In genomic region chr12:70971395-70971794, GRCh38 we compare ENCODE assay signal across 17 cellular contexts. TPM values are rescaled to one million over a fixed set of nuclear protein-coding genes. Genes with fewer than 3 reads are reported as not detected.
DNase-seq lines count a peak whose midpoint lies in the region; ATAC-seq, FAIRE-seq and TF ChIP-seq lines count a peak whose summit lies in the region.
"Had no signal": no experiment of that assay in that cellular context is flagged by ENCODE, and none has a peak within 500 bp of the region (broad histone marks: within the 10 kb centered on the region; RNA-seq: fewer than 3 reads in every experiment).

No MANE protein-coding gene starts in this region.

- no peak overlapping the region for H3K9ac ChIP-seq in H9 (ENCODE audit: extremely low read depth, insufficient read length, low read length)

- no peak overlapping the region for H4K91ac ChIP-seq in H9 (ENCODE audit: insufficient read length, low read depth, low read length)

- H2BK12ac ChIP-seq in H9 (ENCODE audit: insufficient read length, low read depth, low read length): no peak overlapping the region

- H2BK15ac ChIP-seq in H9 (ENCODE audit: low read depth, low read length): no peak overlapping the region

- no peak overlapping the region for H2BK5ac ChIP-seq in H9 (ENCODE audit: insufficient read length, low read length)

- H3K27me3 ChIP-seq in breast epithelium: no peaks in the 10 kb centered on the region
- H3K27me3 ChIP-seq in bronchial epithelial cell (ENCODE audit: control insufficient read depth, insufficient read depth, low read length): no peaks in the 10 kb centered on the region
- no peaks in the 10 kb centered on the region for H3K27me3 ChIP-seq in aorta (ENCODE audit: control insufficient read depth in 1 of 2, insufficient read depth in 2 of 2, low read length in 1 of 2)
- H3K27me3 ChIP-seq in H9 (ENCODE audit: insufficient read depth, low read length): no peaks in the 10 kb centered on the region

- no peak overlapping the region for H2BK20ac ChIP-seq in H9 (ENCODE audit: low read depth, low read length, poor library complexity, severe bottlenecking)

- TF ChIP-seq POLR2A in breast epithelium (IDR thresholded peaks at IDR 0.05): no peak

- CTCF ChIA-PET in MCF 10A (lab: Yijun Ruan, JAX): no interaction called here

- no peak overlapping the region for H3K18ac ChIP-seq in H9 (ENCODE audit: insufficient read length, low read depth, low read length)

- no peak overlapping the region for H3K56ac ChIP-seq in H9 (ENCODE audit: insufficient read length, low read depth, low read length)

- H2AFZ ChIP-seq in H9 (ENCODE audit: low read length): no peak overlapping the region

- TF ChIP-seq CTCF in MCF 10A (IDR thresholded peaks at IDR 0.05; ENCODE audit: unreplicated experiment) (no peak), breast epithelium (IDR thresholded peaks at IDR 0.05) (no peak), bronchial epithelial cell (IDR thresholded peaks at IDR 0.05; ENCODE audit: insufficient read depth, low read length, severe bottlenecking) (no peak), H9 (conservative IDR thresholded peaks at IDR 0.05) (no peak)

- H3K23me2 ChIP-seq in H9 (ENCODE audit: insufficient read length, low read depth, low read length, poor library complexity, severe bottlenecking): no peaks in the 10 kb centered on the region

- no peak overlapping the region for H4K8ac ChIP-seq in H9 (replicated peaks; ENCODE audit: insufficient read length, low read depth, low read length)

- H3K23ac ChIP-seq in H9 (ENCODE audit: insufficient read length, low read depth, low read length): no peak overlapping the region

- ATAC-seq in left cardiac atrium: peak; percentile 61 to 87
- ATAC-seq in aorta (ENCODE audit: low FRiP score): peak; percentile 81
- ATAC-seq in HG02852 (IDR thresholded peaks at IDR 0.05; ENCODE audit: unreplicated experiment): no peak
- ATAC-seq: HCT116; naive thymus-derived CD4-positive, alpha-beta T cell had no signal

- H3K4ac ChIP-seq in H9 (ENCODE audit: low read depth, low read length): no peak overlapping the region

- BruUV-seq in MCF 10A (replicated peaks; lab: Mats Ljungman, UMichigan): no TSS peak

- peak overlapping the region; percentile 30 for H3K4me3 Mint-ChIP-seq in MCF 10A (ENCODE audit: unreplicated experiment)
- no peak overlapping the region for H3K4me3 Mint-ChIP-seq in H9
- H3K4me3 Mint-ChIP-seq: CD4-positive, CD25-positive, alpha-beta regulatory T cell; naive thymus-derived CD4-positive, alpha-beta T cell had no signal

- no peak overlapping the region for H3K4me2 ChIP-seq in H9 (ENCODE audit: insufficient read depth, insufficient read length, low read length)

- WGBS in aorta, 2 donors: 2 to 13% methylated on average over 1 of the region's 1 CpG
- WGBS in H9 (ENCODE audit: extremely low coverage, insufficient read length, low lambda C conversion rate): no CpG with 5 or more reads among the region's 1 CpG

- no peak for FAIRE-seq in bronchial epithelial cell (lab: Jason Lieb, UNC)

- POLR2A ChIA-PET in MCF 10A (lab: Yijun Ruan, JAX): no interaction called here

- no peak overlapping the region for H3K14ac ChIP-seq in H9 (ENCODE audit: insufficient read depth, low read length)

- H3K36me3 ChIP-seq in breast epithelium: no peaks in the 10 kb centered on the region
- no peaks in the 10 kb centered on the region for H3K36me3 ChIP-seq in bronchial epithelial cell (ENCODE audit: control insufficient read depth, insufficient read depth, low read length)
- no peaks in the 10 kb centered on the region for H3K36me3 ChIP-seq in aorta (ENCODE audit: control insufficient read depth in 1 of 2, insufficient read depth in 2 of 2, low read length in 1 of 2)
- H3K36me3 ChIP-seq: WERI-Rb-1 had no signal

- H3K9me3 Mint-ChIP-seq in MCF 10A (ENCODE audit: unreplicated experiment): no peaks in the 10 kb centered on the region
- no peaks in the 10 kb centered on the region for H3K9me3 Mint-ChIP-seq in H9

- peak; percentile 35 for DNase-seq in MCF 10A (ENCODE audit: unreplicated experiment)
- no peak for DNase-seq in breast epithelium (ENCODE audit: low spot score in 2 of 2)
- peak; percentile 12 for DNase-seq in bronchial epithelial cell (ENCODE audit: low read depth)
- DNase-seq in left cardiac atrium: no peak
- DNase-seq in aorta: no peak
- DNase-seq in H9: no peak
- DNase-seq in activated CD4-positive, alpha-beta T cell treated with anti-CD3 and anti-CD28 coated beads for 48 hours: no peak
- DNase-seq: CD4-positive, CD25-positive, alpha-beta regulatory T cell; mammary epithelial cell; naive thymus-derived CD4-positive, alpha-beta T cell; NCI-H1417; WERI-Rb-1 had no signal

- H3K79me1 ChIP-seq in H9 (ENCODE audit: insufficient read depth, low read depth, low read length, poor library complexity, severe bottlenecking): no peaks in the 10 kb centered on the region

- peaks cover 11% of the 10 kb centered on the region for H3K4me1 Mint-ChIP-seq in MCF 10A (ENCODE audit: insufficient read depth, unreplicated experiment)
- peaks cover 1 to 2% of the 10 kb centered on the region in 2 experiments; a peak in 1 of 4 replicates for H3K4me1 Mint-ChIP-seq in H9
- H3K4me1 Mint-ChIP-seq: CD4-positive, CD25-positive, alpha-beta regulatory T cell; naive thymus-derived CD4-positive, alpha-beta T cell had no signal

- H3K4me1 ChIP-seq in breast epithelium: no peaks in the 10 kb centered on the region
- peaks cover 0 to 3% of the 10 kb centered on the region in 2 donors for H3K4me1 ChIP-seq in aorta (ENCODE audit: control insufficient read depth in 1 of 2, insufficient read depth in 2 of 2, low read length in 2 of 2)
- no peaks in the 10 kb centered on the region for H3K4me1 ChIP-seq in H9 (ENCODE audit: insufficient read depth, low read length)

- H3K27ac Mint-ChIP-seq in MCF 10A (ENCODE audit: low read depth, unreplicated experiment): peak overlapping the region; percentile 47
- H3K27ac Mint-ChIP-seq in H9: no peak overlapping the region
- H3K27ac Mint-ChIP-seq: CD4-positive, CD25-positive, alpha-beta regulatory T cell; naive thymus-derived CD4-positive, alpha-beta T cell had no signal

- H3K79me2 ChIP-seq in H9 (ENCODE audit: insufficient read depth, low read length): no peaks in the 10 kb centered on the region

- H3K9me3 ChIP-seq in breast epithelium: no peaks in the 10 kb centered on the region
- no peaks in the 10 kb centered on the region for H3K9me3 ChIP-seq in aorta (ENCODE audit: control insufficient read depth, low read length)
- H3K9me3 ChIP-seq in H9 (ENCODE audit: control insufficient read depth, low read depth, low read length): no peaks in the 10 kb centered on the region

- H3K4me3 ChIP-seq in breast epithelium (no peak overlapping the region), bronchial epithelial cell (ENCODE audit: low read depth, low read length) (no peak overlapping the region), aorta (ENCODE audit: low read length in 2 of 2) (no peak overlapping the region)

- H3K27me3 Mint-ChIP-seq in MCF 10A (ENCODE audit: insufficient read depth, unreplicated experiment): no peaks in the 10 kb centered on the region
- H3K27me3 Mint-ChIP-seq in H9 (ENCODE audit: low read depth): no peaks in the 10 kb centered on the region
- H3K27me3 Mint-ChIP-seq: CD4-positive, CD25-positive, alpha-beta regulatory T cell; naive thymus-derived CD4-positive, alpha-beta T cell had no signal

- no peaks in the 10 kb centered on the region for H4K20me1 ChIP-seq in H9 (ENCODE audit: control insufficient read depth, insufficient read depth, insufficient read length)

- H3K27ac ChIP-seq in breast epithelium (no peak overlapping the region), aorta (ENCODE audit: low read depth in 1 of 2, low read length in 2 of 2) (no peak overlapping the region), H9 (ENCODE audit: insufficient read length, low read depth, low read length) (no peak overlapping the region)
- H3K27ac ChIP-seq: 22Rv1, WERI-Rb-1 had no signal

- no peaks in the 10 kb centered on the region for H3K36me3 Mint-ChIP-seq in MCF 10A (ENCODE audit: insufficient read depth, unreplicated experiment)
- H3K36me3 Mint-ChIP-seq in H9 (ENCODE audit: insufficient read depth in 1 of 3, low read depth in 3 of 3): no peaks in the 10 kb centered on the region
- H3K36me3 Mint-ChIP-seq: CD4-positive, CD25-positive, alpha-beta regulatory T cell; naive thymus-derived CD4-positive, alpha-beta T cell had no signal

- no peak overlapping the region for H3T11ph ChIP-seq in H9 (ENCODE audit: low read length)

- H2AK5ac ChIP-seq in H9 (ENCODE audit: insufficient read length, low read length): no peak overlapping the region

- intact Hi-C loops in MCF 10A (cut with micrococcal nuclease): no loop called here
- intact Hi-C loops in breast epithelium (cut with DNase I; ENCODE audit: low total_unique reads): no loop called here
- intact Hi-C loops in left cardiac atrium (cut with DNase I): no loop called here
- intact Hi-C loops in aorta (cut with DNase I): no loop called here

- no peak overlapping the region for H2BK120ac ChIP-seq in H9 (ENCODE audit: low read depth, low read length, poor library complexity, severe bottlenecking)

- H4K5ac ChIP-seq in H9 (ENCODE audit: insufficient read length, low read depth, low read length): no peak overlapping the region

RNA-seq across cellular contexts. Expression of gene PTPRR, which starts 50.9 kb away (rescaled TPM):
- total RNA-seq in MCF 10A (2022) (0.17 TPM in 1 of 2 replicates, not detected in the other), breast epithelium (under 1 TPM; 0.59 to 0.98 (median 0.80) TPM), bronchial epithelial cell (under 0.01 and 0.26 TPM in 2 replicates), left cardiac atrium (under 1 TPM; 0.27 to 0.86 TPM), aorta (under 1 TPM; 0.45 to 0.49 TPM), H9 (2021) (0.22 and 0.24 TPM in 2 replicates)
- 1 to 10 TPM in 1 of 2 donors, under 1 TPM in 1; 0.23 to 1.8 TPM for polyA plus RNA-seq in aorta
- total RNA-seq: activated CD8-positive, alpha-beta memory T cell treated with anti-CD3 and anti-CD28 coated beads for 36 hours; CD4-positive, CD25-positive, alpha-beta regulatory T cell; mammary epithelial cell; naive thymus-derived CD4-positive, alpha-beta T cell; T-helper 1 cell treated with Interleukin-12 subunit alpha and Interleukin-12 subunit beta and Interleukin-4 antibody, amounts not matched to agents 30 ng/mL and 1 ng/mL, for 36 hours had no signal
- polyA plus RNA-seq: CD4-positive, CD25-positive, alpha-beta regulatory T cell; naive thymus-derived CD4-positive, alpha-beta T cell had no signal

Comparison
In these comparisons a context has a peak if more than half of its experiments do, and no peak if none do; other contexts are left out.
1. DNase-seq: peak in MCF 10A (single experiment) and bronchial epithelial cell (single experiment); none in breast epithelium (0 of 2), left cardiac atrium (single experiment), aorta (0 of 2), H9 (single experiment) and activated CD4-positive, alpha-beta T cell treated with anti-CD3 and anti-CD28 coated beads for 48 hours (single experiment).